ENCODE assay signal across 18 cellular contexts in the genomic region with DNA sequence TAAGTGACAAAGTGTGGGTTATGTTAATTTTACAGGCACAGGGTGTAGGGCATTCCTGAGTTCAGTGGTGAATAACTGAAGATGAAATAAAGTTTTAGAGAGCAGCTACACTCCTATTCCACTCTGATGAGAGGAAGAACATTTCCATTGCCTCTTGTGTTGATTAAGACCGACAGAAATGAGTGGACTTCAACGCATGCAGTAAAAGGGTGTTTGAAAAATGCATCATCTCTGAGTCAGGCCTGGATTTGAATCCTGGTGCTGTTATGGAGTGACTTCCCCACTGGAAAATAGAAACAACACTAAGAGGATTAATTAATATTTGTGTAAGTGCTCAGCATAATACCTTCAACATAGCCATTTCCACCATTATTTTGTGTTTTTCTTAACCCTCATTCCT.
DNase-seq lines count a peak whose midpoint lies in the region; ATAC-seq and TF ChIP-seq lines count a peak whose summit lies in the region.
"Had no signal": no experiment of that assay in that cellular context is flagged by ENCODE, and none has a peak within 500 bp of the region (broad histone marks: within the 10 kb centered on the region; RNA-seq: fewer than 3 reads in every experiment).

No MANE protein-coding gene starts in this region.

- no peak overlapping the region for H3K9ac ChIP-seq in SK-N-SH

- DNase-seq in HCEC 1CT (peak; percentile 86), SK-N-SH (no peak), epithelial cell of esophagus (ENCODE audit: low read depth) (peak; percentile 23), Right ventricle myocardium superior (no peak), T-helper 17 cell (no peak), NCI-H2107 (lab: John Stamatoyannopoulos, UW) (no peak), inferior parietal cortex (ENCODE audit: extremely low spot score) (no peak)
- DNase-seq: AML-193, DMS79, H7, NCI-H1694 treated with DMSO at 0.1 percent for 48 hours, NCI-H2227 treated with DMSO at 0.1 percent for 48 hours, NCI-H510A treated with DMSO at 0.1 percent for 48 hours, NCI-H82, OCI-M1 had no signal

- no peak overlapping the region for H2AFZ ChIP-seq in SK-N-SH (ENCODE audit: low read depth)

- no peak for TF ChIP-seq EP300 in SK-N-SH (IDR thresholded peaks at IDR 0.05; ENCODE audit: borderline replicate concordance in 1 of 2, low read depth in 1 of 2, low read length in 1 of 2)

- peak overlapping the region in 1 of 2 experiments; percentile 37; a peak in 2 of 4 replicates for H3K27ac ChIP-seq in SK-N-SH (ENCODE audit: low read depth in 2 of 2, low read length in 1 of 2)
- H3K27ac ChIP-seq: RWPE1 had no signal

- no peaks in the 10 kb centered on the region for H3K4me1 Mint-ChIP-seq in T-helper 17 cell
- H3K4me1 Mint-ChIP-seq: CD14-positive monocyte, IgD-negative memory B cell had no signal

- no peak overlapping the region for H3K4me2 ChIP-seq in SK-N-SH

- H3K36me3 ChIP-seq in SK-N-SH (replicated peaks in 1 of 2; ENCODE audit: control insufficient read depth in 1 of 2, insufficient read depth in 2 of 2, low read length in 1 of 2), result peaks cover 0 to 6% of the 10 kb centered on the region in 2 experiments

- H3K27me3 ChIP-seq in SK-N-SH (ENCODE audit: insufficient read depth), result no peaks in the 10 kb centered on the region

- no peak overlapping the region for H3K4me3 Mint-ChIP-seq in T-helper 17 cell
- H3K4me3 Mint-ChIP-seq: CD14-positive monocyte, IgD-negative memory B cell had no signal

- no peaks in the 10 kb centered on the region for H3K27me3 Mint-ChIP-seq in T-helper 17 cell
- H3K27me3 Mint-ChIP-seq: IgD-negative memory B cell had no signal

- POLR2A ChIA-PET in SK-N-SH (lab: Yijun Ruan, JAX), result no interaction called here

- no peak overlapping the region for H3K4me3 ChIP-seq in SK-N-SH (ENCODE audit: low read depth in 2 of 2, low read length in 1 of 2)
- no peak overlapping the region for H3K4me3 ChIP-seq in epithelial cell of esophagus (ENCODE audit: low read length)

- H3K4me1 ChIP-seq in SK-N-SH (ENCODE audit: control insufficient read depth in 1 of 2, insufficient read depth in 2 of 2, low read depth in 1 of 2, low read length in 1 of 2), result peaks cover 0 to 6% of the 10 kb centered on the region in 2 experiments; a peak in 2 of 4 replicates

- TF ChIP-seq CTCF in SK-N-SH (IDR thresholded peaks at IDR 0.05), result no peak
- TF ChIP-seq CTCF in epithelial cell of esophagus (IDR thresholded peaks at IDR 0.05; ENCODE audit: insufficient read depth, low read depth, low read length, missing control alignments), result no peak

- H3K9me2 ChIP-seq in SK-N-SH, result no peaks in the 10 kb centered on the region

- H4K20me1 ChIP-seq in SK-N-SH (ENCODE audit: insufficient read depth), result no peaks in the 10 kb centered on the region

- TF ChIP-seq RAD21 in SK-N-SH (IDR thresholded peaks at IDR 0.05; ENCODE audit: low read length), result no peak

- H3F3A ChIP-seq in SK-N-SH (replicated peaks; ENCODE audit: insufficient read depth), result peaks cover 4% of the 10 kb centered on the region

- H3K9me3 ChIP-seq in SK-N-SH (no peaks in the 10 kb centered on the region), T-helper 17 cell (ENCODE audit: control insufficient read depth, low read length, poor library complexity, severe bottlenecking) (no peaks in the 10 kb centered on the region)

- ATAC-seq in Right ventricle myocardium superior (ENCODE audit: poor library complexity) (no peak), T-helper 17 cell (no peak)

- H3K27ac Mint-ChIP-seq in T-helper 17 cell, result no peak overlapping the region
- H3K27ac Mint-ChIP-seq: CD14-positive monocyte, IgD-negative memory B cell had no signal

- CTCF ChIA-PET in SK-N-SH (lab: Yijun Ruan, JAX), result no interaction called here

- peaks cover 57% of the 10 kb centered on the region for H3K79me2 ChIP-seq in SK-N-SH (ENCODE audit: insufficient read depth)

- WGBS in SK-N-SH (ENCODE audit: low lambda C conversion rate), result 54% methylated on average over 2 of the region's 2 CpGs

- no peaks in the 10 kb centered on the region for H3K36me3 Mint-ChIP-seq in T-helper 17 cell (ENCODE audit: low read depth)
- H3K36me3 Mint-ChIP-seq: CD14-positive monocyte, IgD-negative memory B cell had no signal

- intact Hi-C loops in Right ventricle myocardium superior (cut with DNase I), result no loop called here

TF ChIP-seq in SK-N-SH, 30 proteins besides CTCF, POLR2A, EP300 and RAD21:
- TF ChIP-seq, protein P1, sequence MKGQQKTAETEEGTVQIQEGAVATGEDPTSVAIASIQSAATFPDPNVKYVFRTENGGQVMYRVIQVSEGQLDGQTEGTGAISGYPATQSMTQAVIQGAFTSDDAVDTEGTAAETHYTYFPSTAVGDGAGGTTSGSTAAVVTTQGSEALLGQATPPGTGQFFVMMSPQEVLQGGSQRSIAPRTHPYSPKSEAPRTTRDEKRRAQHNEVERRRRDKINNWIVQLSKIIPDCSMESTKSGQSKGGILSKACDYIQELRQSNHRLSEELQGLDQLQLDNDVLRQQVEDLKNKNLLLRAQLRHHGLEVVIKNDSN (IDR thresholded peaks at IDR 0.05; ENCODE audit: borderline replicate concordance, low read depth), result no peak
- TF ChIP-seq JUND (IDR thresholded peaks at IDR 0.05), result 0 out of 2 replicates have a peak, but pooled peaks have one; percentile 3
- peak; percentile 30; the same call in 1 of the 2 replicates for TF ChIP-seq FOSL2 (IDR thresholded peaks at IDR 0.05; ENCODE audit: borderline replicate concordance, low read depth)
- no peak for TF ChIP-seq FOXM1 (IDR thresholded peaks at IDR 0.05; ENCODE audit: low read depth)
- TF ChIP-seq, protein P2, sequence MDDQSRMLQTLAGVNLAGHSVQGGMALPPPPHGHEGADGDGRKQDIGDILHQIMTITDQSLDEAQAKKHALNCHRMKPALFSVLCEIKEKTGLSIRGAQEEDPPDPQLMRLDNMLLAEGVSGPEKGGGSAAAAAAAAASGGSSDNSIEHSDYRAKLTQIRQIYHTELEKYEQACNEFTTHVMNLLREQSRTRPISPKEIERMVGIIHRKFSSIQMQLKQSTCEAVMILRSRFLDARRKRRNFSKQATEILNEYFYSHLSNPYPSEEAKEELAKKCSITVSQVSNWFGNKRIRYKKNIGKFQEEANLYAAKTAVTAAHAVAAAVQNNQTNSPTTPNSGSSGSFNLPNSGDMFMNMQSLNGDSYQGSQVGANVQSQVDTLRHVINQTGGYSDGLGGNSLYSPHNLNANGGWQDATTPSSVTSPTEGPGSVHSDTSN (IDR thresholded peaks at IDR 0.05), result peak; percentile 38; the same call in 1 of the 2 replicates
- no peak for TF ChIP-seq TCF12 (IDR thresholded peaks at IDR 0.05)
- no peak for TF ChIP-seq POLR2AphosphoS5 (IDR thresholded peaks at IDR 0.05; ENCODE audit: low read depth, low read length)
- no peak for TF ChIP-seq NFIC (IDR thresholded peaks at IDR 0.05; ENCODE audit: borderline replicate concordance)
- no peak for TF ChIP-seq FOXJ3 (CRISPR knock-in tag; IDR thresholded peaks at IDR 0.05)
- TF ChIP-seq SMC3 (IDR thresholded peaks at IDR 0.05; ENCODE audit: low read depth, low read length), result no peak
- TF ChIP-seq, protein P3, sequence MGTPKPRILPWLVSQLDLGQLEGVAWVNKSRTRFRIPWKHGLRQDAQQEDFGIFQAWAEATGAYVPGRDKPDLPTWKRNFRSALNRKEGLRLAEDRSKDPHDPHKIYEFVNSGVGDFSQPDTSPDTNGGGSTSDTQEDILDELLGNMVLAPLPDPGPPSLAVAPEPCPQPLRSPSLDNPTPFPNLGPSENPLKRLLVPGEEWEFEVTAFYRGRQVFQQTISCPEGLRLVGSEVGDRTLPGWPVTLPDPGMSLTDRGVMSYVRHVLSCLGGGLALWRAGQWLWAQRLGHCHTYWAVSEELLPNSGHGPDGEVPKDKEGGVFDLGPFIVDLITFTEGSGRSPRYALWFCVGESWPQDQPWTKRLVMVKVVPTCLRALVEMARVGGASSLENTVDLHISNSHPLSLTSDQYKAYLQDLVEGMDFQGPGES (IDR thresholded peaks at IDR 0.05; ENCODE audit: low read depth, low read length), result no peak

Comparison
In these comparisons a context has a peak if more than half of its experiments do, and no peak if none do; other contexts are left out.
1. DNase-seq: peak in HCEC 1CT (single experiment) and epithelial cell of esophagus (single experiment); none in SK-N-SH (single experiment), Right ventricle myocardium superior (single experiment), T-helper 17 cell (0 of 3), NCI-H2107 (single experiment) and inferior parietal cortex (single experiment).